ENCODE assay signal across 18 cellular contexts in genomic region chr2:164953279-164953678, GRCh38. TPM values are rescaled to one million over a fixed set of nuclear protein-coding genes. Genes with fewer than 3 reads are reported as not detected.
"Had no signal": no experiment of that assay in that cellular context is flagged by ENCODE, and none has a peak within 500 bp of the region (broad histone marks: within the 10 kb centered on the region; RNA-seq: fewer than 3 reads in every experiment).

No MANE protein-coding gene starts in this region.

- H3K36me3 ChIP-seq: esophagus muscularis mucosa, left ventricle myocardium inferior, lower lobe of right lung, right atrium auricular region had no signal

- H3K27ac ChIP-seq: esophagus muscularis mucosa, left ventricle myocardium inferior, lower lobe of right lung, psoas muscle, right atrium auricular region had no signal

- H3K27me3 ChIP-seq: esophagus muscularis mucosa had no signal

- ATAC-seq: left cardiac atrium; lower lobe of right lung; naive thymus-derived CD4-positive, alpha-beta T cell; psoas muscle had no signal

- H3K36me3 Mint-ChIP-seq: naive thymus-derived CD4-positive, alpha-beta T cell had no signal

- H3K27ac Mint-ChIP-seq: memory B cell; naive thymus-derived CD4-positive, alpha-beta T cell; nephron progenitor cell had no signal

- FAIRE-seq: endometrium, urothelium cell line had no signal

- H3K4me1 ChIP-seq: lower lobe of right lung, psoas muscle had no signal

- H3K4me3 Mint-ChIP-seq: naive thymus-derived CD4-positive, alpha-beta T cell; nephron progenitor cell had no signal

- H3K4me1 Mint-ChIP-seq: nephron progenitor cell had no signal

- DNase-seq: effector memory CD4-positive, alpha-beta T cell; foreskin fibroblast; kidney; left cardiac atrium; left ventricle myocardium inferior; lower lobe of right lung; midbrain; naive thymus-derived CD4-positive, alpha-beta T cell; nephron progenitor cell; psoas muscle; small intestine; stimulated activated CD4-positive, alpha-beta T cell treated with anti-CD3 and anti-CD28 coated beads, Interleukin-12 subunit alpha, Interleukin-12 subunit beta, amount 100 ng/mL, for 4 hours; stimulated activated naive CD4-positive, alpha-beta T cell treated with Interleukin-2 at 50 U/mL for 16 hours had no signal

- H3K4me3 ChIP-seq: esophagus muscularis mucosa, lower lobe of right lung, psoas muscle, right atrium auricular region had no signal

- H3K9me3 ChIP-seq: esophagus muscularis mucosa, left ventricle myocardium inferior, lower lobe of right lung, psoas muscle, right atrium auricular region had no signal

- H3K9me3 Mint-ChIP-seq: nephron progenitor cell had no signal

RNA-seq across cellular contexts. Expression of gene SLC38A11, which starts 2.0 kb away (rescaled TPM):
- polyA plus RNA-seq: naive thymus-derived CD4-positive, alpha-beta T cell had no signal
